In genomic region chr19:52028027-52028779, GRCh38 we compare ENCODE assay signal across 8 cellular contexts. TPM values are rescaled to one million over a fixed set of nuclear protein-coding genes. Genes with fewer than 3 reads are reported as not detected.
A peak's percentile ranks its signal among the peaks of the same experiment; 100 is the strongest.
DNase-seq lines count a peak whose midpoint lies in the region; ATAC-seq, FAIRE-seq and TF ChIP-seq lines count a peak whose summit lies in the region.

ZNF614 (minus strand) TSS chr19:52028379; CDS start chr19:52025745, 2,634 bp downstream.

- no peak for FAIRE-seq in keratinocyte (lab: Jason Lieb, UNC)

- H3K9me3 ChIP-seq in keratinocyte (ENCODE audit: control insufficient read depth, low read depth, low read length): peaks cover 6% of the 10 kb centered on the region

- peak; percentile 62 for ATAC-seq in GM18873 (IDR thresholded peaks at IDR 0.05; ENCODE audit: low FRiP score, unreplicated experiment)
- peak; percentile 78 for ATAC-seq in HG03135 (IDR thresholded peaks at IDR 0.05; ENCODE audit: unreplicated experiment)

- peak within 1 kb of the TSS; percentile 94 for H3K27ac ChIP-seq in keratinocyte (ENCODE audit: control insufficient read depth, insufficient read depth, low read length)

- peak within 1 kb of the TSS; percentile 93 for H3K4me2 ChIP-seq in keratinocyte (ENCODE audit: control insufficient read depth, extremely low read depth, insufficient read depth, low read depth, low read length)

- no peaks in the 10 kb centered on the region for H3K9me1 ChIP-seq in keratinocyte (ENCODE audit: control insufficient read depth, extremely low read depth, insufficient read depth, low read length)

- H3K4me1 ChIP-seq in keratinocyte (ENCODE audit: control insufficient read depth, extremely low read depth, insufficient read depth, low read length): peaks cover 8% of the 10 kb centered on the region

- dilution Hi-C loops in keratinocyte (cut with MboI; ENCODE audit: extremely low pct_ligation_motif_present, low sequenced_read_pairs): no loop called here

- peaks cover 18% of the 10 kb centered on the region for H3K79me2 ChIP-seq in keratinocyte (ENCODE audit: control insufficient read depth, insufficient read depth, low read length)

- DNase-seq in AG08395 (ENCODE audit: low spot score): peak; percentile 94
- peak; percentile 78 for DNase-seq in NCI-H2227 treated with DMSO at 0.1 percent for 48 hours (lab: John Stamatoyannopoulos, UW)
- DNase-seq in activated CD4-positive, alpha-beta T cell treated with anti-CD3 and anti-CD28 coated beads for 1 hour: peak; percentile 82
- peak; percentile 93 for DNase-seq in cerebellar cortex (ENCODE audit: low spot score)
- peak; percentile 26 for DNase-seq in keratinocyte (ENCODE audit: low read depth, low spot score)
- peak; percentile 79 for DNase-seq in stimulated activated CD4-positive, alpha-beta T cell treated with anti-CD3 and anti-CD28 coated beads, Interleukin-12 subunit alpha, Interleukin-12 subunit beta, amount 100 ng/mL, for 4 hours

- peaks cover 7 to 18% of the 10 kb centered on the region in 2 experiments for H3K36me3 ChIP-seq in keratinocyte (ENCODE audit: control insufficient read depth in 2 of 2, extremely low read depth in 1 of 2, insufficient read depth in 2 of 2, low read length in 2 of 2)

- peak within 1 kb of the TSS; percentile 100 for H2AFZ ChIP-seq in keratinocyte (ENCODE audit: control insufficient read depth, low read length)

- H3K27me3 ChIP-seq in keratinocyte (ENCODE audit: control insufficient read depth, extremely low read depth, insufficient read depth, low read length): no peaks in the 10 kb centered on the region

- no peak for TF ChIP-seq CTCF in keratinocyte (optimal IDR thresholded peaks at IDR 0.05 in 1 of 3, IDR thresholded peaks at IDR 0.05 in 1 of 3, conservative IDR thresholded peaks at IDR 0.05 in 1 of 3; ENCODE audit: extremely low read depth in 1 of 3, insufficient read depth in 2 of 3, low read length in 3 of 3)

- H3K4me3 ChIP-seq in keratinocyte (ENCODE audit: control insufficient read depth in 2 of 3, extremely low read depth in 1 of 3, insufficient read depth in 2 of 3, low read depth in 1 of 3, low read length in 3 of 3): peak within 1 kb of the TSS; percentile 65 to 98 (median 98)

- H3K9ac ChIP-seq in keratinocyte (ENCODE audit: control insufficient read depth, extremely low read depth, insufficient read depth, low read length): peak within 1 kb of the TSS; percentile 99

- no peaks in the 10 kb centered on the region for H4K20me1 ChIP-seq in keratinocyte (ENCODE audit: control insufficient read depth, extremely low read depth, insufficient read depth, low read length)

RNA-seq across cellular contexts. Expression of gene ZNF614, which starts in this region (rescaled TPM):
- 5.9 to 6.2 TPM (median 6.1 TPM) in 3 replicates for polyA plus RNA-seq in keratinocyte
- polyA plus RNA-seq in keratinocyte (2011; ENCODE audit: low read depth): 3.5 TPM
- 3.4 and 6.4 TPM in 2 replicates for polyA plus RNA-seq in keratinocyte (2011; cell fraction: cytosol; rRNA removed)
- polyA plus RNA-seq in keratinocyte (2011; cell fraction: nucleus; rRNA removed): 7.9 and 9.2 TPM in 2 replicates
- polyA plus RNA-seq in keratinocyte (2012; ENCODE audit: low replicate concordance): 4.2 and 4.9 TPM in 2 replicates
- polyA minus RNA-seq in keratinocyte: 0.92 to 8.3 TPM (median 3.2 TPM) in 3 replicates
- 5.0 TPM for polyA minus RNA-seq in keratinocyte (2011; cell fraction: cytosol; rRNA and poly(A)+ RNA removed)
- 5.7 and 14.1 TPM in 2 replicates for polyA minus RNA-seq in keratinocyte (2011; cell fraction: nucleus; rRNA and poly(A)+ RNA removed)

Comparison
In these comparisons a context has a peak if more than half of its experiments do, and no peak if none do; other contexts are left out.
1. Peak in every context shown above with its lines: DNase-seq, ATAC-seq, H3K4me3 ChIP-seq and H3K27ac ChIP-seq.
2. DNase-seq: peak in every context shown above with its lines; median percentile 94 in AG08395; 93 in cerebellar cortex; 82 in activated CD4-positive, alpha-beta T cell treated with anti-CD3 and anti-CD28 coated beads for 1 hour; 79 in stimulated activated CD4-positive, alpha-beta T cell treated with anti-CD3 and anti-CD28 coated beads, Interleukin-12 subunit alpha, Interleukin-12 subunit beta, amount 100 ng/mL, for 4 hours; 78 in NCI-H2227 treated with DMSO at 0.1 percent for 48 hours; 26 in keratinocyte.